15 cellular contexts compared by ENCODE assay signal in genomic region chr3:71107926-71108325, GRCh38.
DNase-seq lines count a peak whose midpoint lies in the region; ATAC-seq and TF ChIP-seq lines count a peak whose summit lies in the region.
"Had no signal": no experiment of that assay in that cellular context is flagged by ENCODE, and none has a peak within 500 bp of the region (broad histone marks: within the 10 kb centered on the region; RNA-seq: fewer than 3 reads in every experiment).

No MANE protein-coding gene starts in this region.

- H3K4me1 ChIP-seq in heart right ventricle, result peaks cover 8 to 85% (median 56%) of the 10 kb centered on the region in 9 donors
- H3K4me1 ChIP-seq in transverse colon, result peaks cover 12 to 78% (median 35%) of the 10 kb centered on the region in 4 donors
- peaks cover 30% of the 10 kb centered on the region for H3K4me1 ChIP-seq in suprapubic skin

- H3K27me3 ChIP-seq in heart right ventricle (no peaks in the 10 kb centered on the region), transverse colon (no peaks in the 10 kb centered on the region), suprapubic skin (no peaks in the 10 kb centered on the region)
- H3K27me3 ChIP-seq: gastrocnemius medialis had no signal

- no peak for TF ChIP-seq EP300 in transverse colon (IDR thresholded peaks at IDR 0.05; ENCODE audit: low read depth)
- TF ChIP-seq EP300 in suprapubic skin (IDR thresholded peaks at IDR 0.05), result no peak

- no peak overlapping the region for H3K4me3 Mint-ChIP-seq in brain

- no peaks in the 10 kb centered on the region for H3K9me3 ChIP-seq in heart right ventricle
- no peaks in the 10 kb centered on the region for H3K9me3 ChIP-seq in transverse colon
- H3K9me3 ChIP-seq in suprapubic skin, result no peaks in the 10 kb centered on the region
- H3K9me3 ChIP-seq: gastrocnemius medialis had no signal

- ATAC-seq in heart right ventricle (peak in 3 of 8 donors; percentile 15 to 28 (median 20)), esophagus mucosa (no peak)
- ATAC-seq: gastrocnemius medialis, left colon had no signal

- H3K27ac ChIP-seq in heart right ventricle (peak overlapping the region in 6 of 10 donors; percentile 21 to 53 (median 30)), transverse colon (peak overlapping the region; percentile 35 to 71 (median 66)), suprapubic skin (no peak overlapping the region)

- peaks cover 63% of the 10 kb centered on the region for H3K4me1 Mint-ChIP-seq in brain

- H3K36me3 Mint-ChIP-seq in brain, result peaks cover 11% of the 10 kb centered on the region

- no peaks in the 10 kb centered on the region for H3K9me3 Mint-ChIP-seq in brain

- no peak for TF ChIP-seq CTCF in heart right ventricle (IDR thresholded peaks at IDR 0.05)
- no peak for TF ChIP-seq CTCF in brain (conservative IDR thresholded peaks at IDR 0.05)
- no peak for TF ChIP-seq CTCF in transverse colon (IDR thresholded peaks at IDR 0.05)
- TF ChIP-seq CTCF in suprapubic skin (IDR thresholded peaks at IDR 0.05), result no peak

- WGBS in heart right ventricle, 2 donors, result 44 to 52% methylated on average over 3 of the region's 3 CpGs
- 33 to 55% methylated on average over 3 of the region's 3 CpGs for WGBS in transverse colon (ENCODE audit: low coverage in 1 of 2), 2 donors
- WGBS in suprapubic skin, result 40% methylated on average over 3 of the region's 3 CpGs

- TF ChIP-seq POLR2A in transverse colon (IDR thresholded peaks at IDR 0.05), result no peak
- TF ChIP-seq POLR2A in suprapubic skin (IDR thresholded peaks at IDR 0.05), result no peak

- intact Hi-C loops in heart right ventricle (cut with DNase I), result loop anchor here in 1 of 10 donors (5.0 kb wide), 1 partner anchor 41 kb away; no protein-coding TSS in a partner anchor
- intact Hi-C loops in cardiac septum (cut with DNase I), result no loop called here
- intact Hi-C loops in transverse colon (cut with DNase I; ENCODE audit: low total_unique reads), result no loop called here

- no peak for DNase-seq in heart right ventricle
- DNase-seq in cardiac septum (ENCODE audit: low spot score), result no peak
- peak; percentile 66 to 81 for DNase-seq in lung microvascular endothelial cell (ENCODE audit: low read depth in 2 of 2)
- DNase-seq in transverse colon, result no peak
- DNase-seq in suprapubic skin (ENCODE audit: low spot score in 2 of 2), result no peak
- no peak for DNase-seq in stimulated activated CD8-positive, alpha-beta memory T cell treated with anti-CD3 and anti-CD28 coated beads, Interleukin-4, amount 100 ng/mL, for 48 hours
- DNase-seq: gastrocnemius medialis, GF-D8, Karpas-422, left colon, NCI-H2107, posterior cingulate gyrus, trophoblast cell had no signal

- no peaks in the 10 kb centered on the region for H3K27me3 Mint-ChIP-seq in brain

- H3K27ac Mint-ChIP-seq in brain, result peak overlapping the region in 3 of 5 experiments; percentile 26 to 56 (median 37)

- in situ Hi-C loops in transverse colon (cut with MboI; ENCODE audit: low pct_ligation_motif_present in 1 of 4, low pct_unique_long_range_greater_than_20kb in 1 of 4, low sequenced_read_pairs in 3 of 4), result no loop called here

- H3K36me3 ChIP-seq in heart right ventricle (peaks cover 0 to 38% (median 9%) of the 10 kb centered on the region in 9 donors), transverse colon (peaks cover 0 to 12% (median 0%) of the 10 kb centered on the region in 4 donors), suprapubic skin (peaks cover 16% of the 10 kb centered on the region)
- H3K36me3 ChIP-seq: gastrocnemius medialis had no signal

- H3K4me3 ChIP-seq in heart right ventricle, result peak overlapping the region in 2 of 10 donors; percentile 3 to 7
- H3K4me3 ChIP-seq in transverse colon, result no peak overlapping the region
- H3K4me3 ChIP-seq in suprapubic skin, result no peak overlapping the region
- H3K4me3 ChIP-seq: gastrocnemius medialis had no signal

Comparison
In these comparisons a context has a peak if more than half of its experiments do, and no peak if none do; other contexts are left out.
1. DNase-seq: peak in lung microvascular endothelial cell (2 of 2); none in heart right ventricle (0 of 2), cardiac septum (single experiment), transverse colon (single experiment), suprapubic skin (0 of 2) and stimulated activated CD8-positive, alpha-beta memory T cell treated with anti-CD3 and anti-CD28 coated beads, Interleukin-4, amount 100 ng/mL, for 48 hours (single experiment).